20 cellular contexts compared by ENCODE assay signal in genomic region chrX:106863697-106864096, GRCh38. TPM values are rescaled to one million over a fixed set of nuclear protein-coding genes. Genes with fewer than 3 reads are reported as not detected.
DNase-seq lines count a peak whose midpoint lies in the region; ATAC-seq and TF ChIP-seq lines count a peak whose summit lies in the region.
"Had no signal": no experiment of that assay in that cellular context is flagged by ENCODE, and none has a peak within 500 bp of the region (broad histone marks: within the 10 kb centered on the region; RNA-seq: fewer than 3 reads in every experiment).

No MANE protein-coding gene starts in this region.

- no peak for DNase-seq in IMR-90
- peak; percentile 67 for DNase-seq in spleen
- no peak for DNase-seq in HUDEP-2 (lab: John Stamatoyannopoulos, UW; ENCODE audit: unreplicated experiment in 76 of 76)
- no peak for DNase-seq in activated effector memory CD4-positive, alpha-beta T cell treated with Interleukin-2 at 50 U/mL for 16 hours
- no peak for DNase-seq in ascending aorta (ENCODE audit: low spot score in 2 of 2)
- DNase-seq: 8988T; C1 segment of cervical spinal cord; CD8-positive, alpha-beta memory T cell; DMS79 treated with DMSO at 0.1 percent for 48 hours; GF-D8 had no signal

- no peak overlapping the region for H2AK5ac ChIP-seq in IMR-90 (ENCODE audit: low read depth, low read length)

- no peak overlapping the region for H2BK15ac ChIP-seq in IMR-90 (ENCODE audit: low read depth, low read length)

- H3K4me3 ChIP-seq in IMR-90 (ENCODE audit: insufficient read depth, low read depth, low read length): no peak overlapping the region
- H3K4me3 ChIP-seq in spleen: no peak overlapping the region
- H3K4me3 ChIP-seq in ascending aorta: no peak overlapping the region
- H3K4me3 ChIP-seq: BLaER1, GM12878 had no signal

- POLR2A ChIA-PET in IMR-90 (lab: Charles Lee; ENCODE audit: unreplicated experiment): no interaction called here

- no peak overlapping the region for H3K23ac ChIP-seq in IMR-90 (ENCODE audit: low read depth, low read length)

- H2BK5ac ChIP-seq in IMR-90 (ENCODE audit: low read depth, low read length, poor library complexity, severe bottlenecking): no peak overlapping the region

- H3K36me3 ChIP-seq in IMR-90 (ENCODE audit: control insufficient read depth, insufficient read depth, low read length) (no peaks in the 10 kb centered on the region), spleen (no peaks in the 10 kb centered on the region), ascending aorta (no peaks in the 10 kb centered on the region)
- H3K36me3 ChIP-seq: BE2C, BLaER1 had no signal

- no peak for TF ChIP-seq RAD21 in IMR-90 (IDR thresholded peaks at IDR 0.05; ENCODE audit: low read length)

- H4K8ac ChIP-seq in IMR-90 (ENCODE audit: low read depth in 2 of 2, low read length in 2 of 2): no peak overlapping the region

- H3K4me1 ChIP-seq in IMR-90 (ENCODE audit: control insufficient read depth, insufficient read depth, low read length) (no peaks in the 10 kb centered on the region), spleen (no peaks in the 10 kb centered on the region), ascending aorta (no peaks in the 10 kb centered on the region)
- H3K4me1 ChIP-seq: BE2C, BLaER1, Caco-2 had no signal

- dilution Hi-C loops in IMR-90 (cut with HindIII; ENCODE audit: low sequenced_read_pairs, unreplicated experiment): no loop called here

- H3K9me3 ChIP-seq in IMR-90 (ENCODE audit: control insufficient read depth, insufficient read depth, low read length) (no peaks in the 10 kb centered on the region), spleen (peaks cover 0 to 5% (median 0%) of the 10 kb centered on the region in 8 donors), ascending aorta (peaks cover 0 to 5% of the 10 kb centered on the region in 2 donors)
- H3K9me3 ChIP-seq: BE2C, Caco-2 had no signal

- no peak overlapping the region for H3K4ac ChIP-seq in IMR-90 (ENCODE audit: low read depth, low read length)

- TF ChIP-seq CTCF in IMR-90 (conservative IDR thresholded peaks at IDR 0.05; ENCODE audit: low read depth, low read length) (no peak), spleen (IDR thresholded peaks at IDR 0.05 in 8 of 11, conservative IDR thresholded peaks at IDR 0.05 in 3 of 11) (no peak), ascending aorta (IDR thresholded peaks at IDR 0.05) (no peak)

- H4K91ac ChIP-seq in IMR-90 (ENCODE audit: insufficient read depth, low read depth, low read length): no peak overlapping the region

- H2AK9ac ChIP-seq in IMR-90 (replicated peaks; ENCODE audit: low read depth, low read length, poor library complexity): peak overlapping the region; percentile 65

- TF ChIP-seq POLR2A in IMR-90 (IDR thresholded peaks at IDR 0.05; ENCODE audit: low read depth, low read length) (no peak), spleen (IDR thresholded peaks at IDR 0.05) (no peak)

- no peak overlapping the region for H3K56ac ChIP-seq in IMR-90 (ENCODE audit: extremely low read depth, insufficient read depth, low read length)

- H3K27ac ChIP-seq in IMR-90 (ENCODE audit: insufficient read depth, low read length): no peak overlapping the region
- H3K27ac ChIP-seq in spleen: no peak overlapping the region
- H3K27ac ChIP-seq in ascending aorta: no peak overlapping the region
- H3K27ac ChIP-seq: BLaER1 had no signal

- CTCF ChIA-PET in IMR-90 (lab: Yijun Ruan, JAX): no interaction called here

- no peak overlapping the region for H2AFZ ChIP-seq in IMR-90 (replicated peaks; ENCODE audit: low read length, poor library complexity)

- no peaks in the 10 kb centered on the region for H4K20me1 ChIP-seq in IMR-90 (ENCODE audit: insufficient read depth, low read length)
- H4K20me1 ChIP-seq: BLaER1 had no signal

- no peak overlapping the region for H2BK120ac ChIP-seq in IMR-90 (ENCODE audit: low read depth, low read length)

- in situ Hi-C loops in IMR-90 (cut with MboI; ENCODE audit: low sequenced_read_pairs): no loop called here

- H3K27me3 ChIP-seq in IMR-90 (ENCODE audit: control insufficient read depth, insufficient read depth, low read length): peaks cover 4% of the 10 kb centered on the region; the same call in 1 of the 2 replicates
- H3K27me3 ChIP-seq in spleen (replicated peaks in 1 of 7): peaks cover 0 to 9% (median 0%) of the 10 kb centered on the region in 7 donors
- H3K27me3 ChIP-seq in ascending aorta: no peaks in the 10 kb centered on the region
- H3K27me3 ChIP-seq: BE2C had no signal

- no peak overlapping the region for H4K5ac ChIP-seq in IMR-90 (ENCODE audit: low read depth, low read length)

- H3K14ac ChIP-seq in IMR-90 (replicated peaks; ENCODE audit: low read depth, low read length): no peak overlapping the region

- WGBS in IMR-90 (ENCODE audit: extremely low coverage in 2 of 2, insufficient read length in 1 of 2), 2 experiments: 75% methylated on average over 2 of the region's 9 CpGs; no CpG with 5 or more reads in 1 of the 2 experiments
- WGBS in spleen, 5 donors: 79 to 94% (median 89%) methylated on average over 7 to 9 of the region's 9 CpGs; no CpG with 5 or more reads in 1 of the 5 donors

- no TSS peak for BruUV-seq in IMR-90 (replicated peaks; lab: Mats Ljungman, UMichigan)

- H3K4me2 ChIP-seq in IMR-90 (ENCODE audit: low read depth, low read length): no peak overlapping the region
- H3K4me2 ChIP-seq: BLaER1 had no signal

- no peaks in the 10 kb centered on the region for H3K79me1 ChIP-seq in IMR-90 (ENCODE audit: low read depth in 1 of 2, low read length in 2 of 2)

- intact Hi-C loops in IMR-90 (cut with micrococcal nuclease): no loop called here
- intact Hi-C loops in spleen (cut with DNase I; ENCODE audit: low total_unique reads): no loop called here
- intact Hi-C loops in ascending aorta (cut with DNase I): no loop called here

- no peak overlapping the region for H3K18ac ChIP-seq in IMR-90 (ENCODE audit: low read depth, low read length)

- no peaks in the 10 kb centered on the region for H3K9me1 ChIP-seq in IMR-90 (ENCODE audit: insufficient read depth, low read length)

- no peak overlapping the region for H2BK20ac ChIP-seq in IMR-90 (ENCODE audit: low read depth, low read length)

- H3K9ac ChIP-seq in IMR-90 (ENCODE audit: low read depth, low read length): no peak overlapping the region
- H3K9ac ChIP-seq: BLaER1 had no signal

- ATAC-seq in GM21360 (IDR thresholded peaks at IDR 0.05; ENCODE audit: unreplicated experiment) (peak; percentile 9), IMR-90 (ENCODE audit: low read depth) (no peak)

TF ChIP-seq in IMR-90, 13 proteins besides CTCF, POLR2A, EP300 and RAD21:
- TF ChIP-seq ELK1 (IDR thresholded peaks at IDR 0.05; ENCODE audit: borderline replicate concordance, low read depth, low read length) (no peak), BHLHE40 (IDR thresholded peaks at IDR 0.05; ENCODE audit: low read depth, low read length) (no peak), CEBPB (IDR thresholded peaks at IDR 0.05; ENCODE audit: low read depth, low read length) (no peak), RCOR1 (IDR thresholded peaks at IDR 0.05; ENCODE audit: insufficient replicate concordance, low read length) (no peak), MAZ (IDR thresholded peaks at IDR 0.05; ENCODE audit: borderline replicate concordance, low read depth, low read length) (no peak), MXI1 (IDR thresholded peaks at IDR 0.05; ENCODE audit: borderline replicate concordance, low read depth, low read length) (no peak), RFX5 (IDR thresholded peaks at IDR 0.05; ENCODE audit: low read depth, low read length) (no peak), NFE2L2 (IDR thresholded peaks at IDR 0.05; ENCODE audit: low read depth, low read length) (no peak), USF2 (IDR thresholded peaks at IDR 0.05; ENCODE audit: low read depth, low read length) (no peak), CHD1 (IDR thresholded peaks at IDR 0.05; ENCODE audit: low read depth, low read length) (no peak), SMC3 (IDR thresholded peaks at IDR 0.05; ENCODE audit: low read depth, low read length) (no peak)

RNA-seq across cellular contexts. Expression of gene RIPPLY1, which starts 39.4 kb away (rescaled TPM):
- not detected in 2 replicates for total RNA-seq in IMR-90 (2012; rRNA removed)
- polyA plus RNA-seq in IMR-90 (2012; rRNA removed): not detected in 2 replicates
- not detected in 2 replicates for polyA plus RNA-seq in IMR-90 (2012; cell fraction: cytosol; rRNA removed)
- 0.07 and 0.15 TPM in 2 replicates for polyA plus RNA-seq in IMR-90 (2012; cell fraction: nucleus; rRNA removed; ENCODE audit: low replicate concordance)
- not detected for total RNA-seq in spleen
- polyA plus RNA-seq in spleen: not detected
- total RNA-seq in ascending aorta: not detected
- total RNA-seq: A673; Caco-2; CD4-positive, alpha-beta memory T cell; CD4-positive, CD25-positive, alpha-beta regulatory T cell; CD8-positive, alpha-beta memory T cell; GM12878 had no signal
- polyA plus RNA-seq: AG04450; CD14-positive monocyte; CD4-positive, alpha-beta memory T cell; CD4-positive, CD25-positive, alpha-beta regulatory T cell; CD8-positive, alpha-beta memory T cell; GM12878 had no signal

RNA-seq across cellular contexts. Expression of gene CLDN2, which starts 56.5 kb away (rescaled TPM):
- total RNA-seq in IMR-90 (2012; rRNA removed) (not detected in 2 replicates), spleen (not detected), ascending aorta (0.43 TPM)
- polyA plus RNA-seq in IMR-90 (2012; rRNA removed) (0.03 TPM in 2 replicates), spleen (not detected)
- 0.01 TPM in 1 of 2 replicates, not detected in the other for polyA plus RNA-seq in IMR-90 (2012; cell fraction: cytosol; rRNA removed)
- 0.02 and 0.08 TPM in 2 replicates for polyA plus RNA-seq in IMR-90 (2012; cell fraction: nucleus; rRNA removed; ENCODE audit: low replicate concordance)
- total RNA-seq: A673; CD4-positive, alpha-beta memory T cell; CD4-positive, CD25-positive, alpha-beta regulatory T cell; CD8-positive, alpha-beta memory T cell had no signal
- polyA plus RNA-seq: CD14-positive monocyte; CD4-positive, CD25-positive, alpha-beta regulatory T cell; CD8-positive, alpha-beta memory T cell; GM12878 had no signal
